ENCODE assay signal across 8 cellular contexts in the genomic region with DNA sequence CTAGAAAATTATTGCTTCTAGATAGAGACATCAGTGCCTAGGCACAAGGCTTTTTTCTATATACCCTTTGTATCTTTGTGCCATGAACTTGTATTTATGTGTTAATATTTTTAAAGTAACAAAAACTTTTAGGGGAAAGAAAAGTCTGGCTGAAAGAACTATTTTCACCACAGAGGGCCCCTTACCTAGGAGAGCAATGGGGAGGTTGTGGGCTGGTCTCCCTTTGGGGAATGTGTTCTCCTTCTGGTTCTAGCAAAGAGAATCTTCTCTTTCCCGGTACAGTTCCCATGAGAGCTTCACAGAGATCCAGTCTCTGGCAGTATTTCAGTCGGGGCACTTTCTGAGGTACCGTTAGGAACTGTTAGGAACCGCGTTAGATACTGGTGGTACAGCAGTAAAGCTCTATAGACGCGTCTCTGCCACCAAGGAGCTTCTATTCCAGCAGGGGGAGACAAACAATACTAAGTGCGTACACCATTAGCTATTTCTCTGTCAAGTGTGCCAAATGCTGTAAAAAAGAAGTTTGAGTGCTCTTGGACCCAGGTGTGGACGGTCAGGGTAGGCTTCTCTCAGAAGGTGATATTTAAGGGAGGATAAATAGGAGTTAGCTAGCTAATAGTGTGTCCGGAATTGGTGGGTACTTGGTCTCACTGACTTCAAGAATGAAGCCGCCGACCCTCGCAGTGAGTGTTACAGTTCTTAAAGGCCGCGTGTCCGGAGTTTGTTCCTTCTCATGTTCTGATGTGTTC. TPM values are rescaled to one million over a fixed set of nuclear protein-coding genes. Genes with fewer than 3 reads are reported as not detected.
DNase-seq lines count a peak whose midpoint lies in the region; ATAC-seq and TF ChIP-seq lines count a peak whose summit lies in the region.

No MANE protein-coding gene starts in this region.

- H3K4me1 ChIP-seq in RWPE2 (ENCODE audit: insufficient read depth, poor library complexity, severe bottlenecking) (no peaks in the 10 kb centered on the region), right atrium auricular region (peaks cover 0 to 12% of the 10 kb centered on the region in 2 donors)

- H3K27ac ChIP-seq in RWPE2 (ENCODE audit: poor library complexity, severe bottlenecking) = no peak overlapping the region
- no peak overlapping the region for H3K27ac ChIP-seq in right atrium auricular region

- no peak overlapping the region for H3K4me3 ChIP-seq in Jurkat, Clone E6-1 (ENCODE audit: low read length)
- H3K4me3 ChIP-seq in RWPE2 (ENCODE audit: severe bottlenecking) (no peak overlapping the region), right atrium auricular region (no peak overlapping the region), retinal pigment epithelial cell (ENCODE audit: low read length) (no peak overlapping the region)

- H3K27me3 ChIP-seq in RWPE2 (ENCODE audit: insufficient read depth, poor library complexity, severe bottlenecking) = no peaks in the 10 kb centered on the region
- no peaks in the 10 kb centered on the region for H3K27me3 ChIP-seq in right atrium auricular region

- H3K9me3 ChIP-seq in RWPE2 (ENCODE audit: severe bottlenecking) = no peaks in the 10 kb centered on the region
- no peaks in the 10 kb centered on the region for H3K9me3 ChIP-seq in right atrium auricular region

- peak; percentile 96 for TF ChIP-seq CTCF in RWPE2 (IDR thresholded peaks at IDR 0.05; ENCODE audit: poor library complexity, severe bottlenecking)
- peak; percentile 37 to 78 for TF ChIP-seq CTCF in right atrium auricular region (IDR thresholded peaks at IDR 0.05)
- TF ChIP-seq CTCF in retinal pigment epithelial cell (conservative IDR thresholded peaks at IDR 0.05; ENCODE audit: low read depth, low read length) = peak; percentile 87

- DNase-seq in GF-D8 (lab: John Stamatoyannopoulos, UW) (peak; percentile 5), RWPE2 (ENCODE audit: low spot score) (no peak), amniotic epithelial cell (ENCODE audit: low read depth) (peak; percentile 57), right atrium auricular region (ENCODE audit: low spot score) (no peak), retinal pigment epithelial cell (ENCODE audit: low read depth) (no peak), cortex of kidney (lab: John Stamatoyannopoulos, UW) (no peak)
- DNase-seq in Jurkat, Clone E6-1 (ENCODE audit: low read depth, low spot score) = peak; percentile 61

- ATAC-seq in RWPE2 (ENCODE audit: low read depth) (peak; percentile 96), HG02623 (IDR thresholded peaks at IDR 0.05; ENCODE audit: unreplicated experiment) (no peak)

- H3K36me3 ChIP-seq in RWPE2 (ENCODE audit: low read depth) = no peaks in the 10 kb centered on the region
- no peaks in the 10 kb centered on the region for H3K36me3 ChIP-seq in right atrium auricular region

RNA-seq across cellular contexts. Expression of gene EPB42, which starts 4.6 kb away (rescaled TPM):
- polyA plus RNA-seq in Jurkat, Clone E6-1 (2012; ENCODE audit: insufficient read depth, insufficient read length) = not detected
- total RNA-seq in right atrium auricular region = 1 to 10 TPM; 1.1 TPM

RNA-seq across cellular contexts. Expression of gene CCNDBP1, which starts 40.2 kb away (rescaled TPM):
- polyA plus RNA-seq in Jurkat, Clone E6-1 (2012; ENCODE audit: insufficient read depth, insufficient read length) = 53.3 TPM
- total RNA-seq in right atrium auricular region = 10 to 100 TPM; 50.9 to 60.1 TPM

RNA-seq across cellular contexts. Expression of gene TGM5, which starts 41.4 kb away (rescaled TPM):
- polyA plus RNA-seq in Jurkat, Clone E6-1 (2012; ENCODE audit: insufficient read depth, insufficient read length) = not detected
- total RNA-seq in right atrium auricular region = under 1 TPM in 1 of 2 donors, not detected in 1; 0.15 TPM

Comparison
In these comparisons a context has a peak if more than half of its experiments do, and no peak if none do; other contexts are left out.
1. DNase-seq: peak in GF-D8 (single experiment), Jurkat, Clone E6-1 (single experiment) and amniotic epithelial cell (single experiment); none in RWPE2 (single experiment), right atrium auricular region (single experiment), retinal pigment epithelial cell (single experiment) and cortex of kidney (single experiment).
2. Peak in every context shown above with its lines, with median percentiles within 50 percentile points of each other: CTCF ChIP-seq.